In genomic region chr1:202135221-202135721, GRCh38 we compare ENCODE assay signal across 9 cellular contexts. TPM values are rescaled to one million over a fixed set of nuclear protein-coding genes. Genes with fewer than 3 reads are reported as not detected.
DNase-seq lines count a peak whose midpoint lies in the region; ATAC-seq and TF ChIP-seq lines count a peak whose summit lies in the region.
"Had no signal": no experiment of that assay in that cellular context is flagged by ENCODE, and none has a peak within 500 bp of the region (broad histone marks: within the 10 kb centered on the region; RNA-seq: fewer than 3 reads in every experiment).

No MANE protein-coding gene starts in this region.

- H3K36me3 ChIP-seq in tibial nerve = peaks cover 3 to 75% (median 15%) of the 10 kb centered on the region in 3 donors

- DNase-seq in NCI-H524 (lab: John Stamatoyannopoulos, UW) = peak; percentile 56 to 64
- DNase-seq in NCI-H524 treated with DMSO at 0.1 percent for 48 hours (lab: John Stamatoyannopoulos, UW) = no peak
- peak; percentile 86 for DNase-seq in HPDE6-E6E7 (ENCODE audit: extremely low spot score)
- peak; percentile 39 for DNase-seq in NCI-H82 treated with DMSO at 0.1 percent for 48 hours (lab: John Stamatoyannopoulos, UW; ENCODE audit: unreplicated experiment)
- DNase-seq in activated CD8-positive, alpha-beta memory T cell treated with anti-CD3 and anti-CD28 coated beads, Interleukin-2, amount 10 ng/mL, durations not matched to agents 7 days and 5 days = peak; percentile 64
- DNase-seq in erythroblast (lab: John Stamatoyannopoulos, UW) = peak; percentile 62 to 80
- DNase-seq in mucosa of gallbladder (ENCODE audit: low spot score) = peak; percentile 59
- peak in 1 of 2 donors; percentile 26 for DNase-seq in tibial nerve (ENCODE audit: low spot score in 2 of 2)

- H3K4me3 Mint-ChIP-seq in activated CD8-positive, alpha-beta memory T cell treated with anti-CD3 and anti-CD28 coated beads, Interleukin-2, amount 10 ng/mL, durations not matched to agents 7 days and 5 days = no peak overlapping the region

- no peaks in the 10 kb centered on the region for H3K27me3 Mint-ChIP-seq in activated CD8-positive, alpha-beta memory T cell treated with anti-CD3 and anti-CD28 coated beads, Interleukin-2, amount 10 ng/mL, durations not matched to agents 7 days and 5 days

- no peak overlapping the region for H3K4me3 ChIP-seq in tibial nerve
- H3K4me3 ChIP-seq: BLaER1 had no signal

- H3K27ac Mint-ChIP-seq in activated CD8-positive, alpha-beta memory T cell treated with anti-CD3 and anti-CD28 coated beads, Interleukin-2, amount 10 ng/mL, durations not matched to agents 7 days and 5 days = no peak overlapping the region

- peaks cover 4% of the 10 kb centered on the region for H3K4me1 Mint-ChIP-seq in activated CD8-positive, alpha-beta memory T cell treated with anti-CD3 and anti-CD28 coated beads, Interleukin-2, amount 10 ng/mL, durations not matched to agents 7 days and 5 days

- peaks cover 6% of the 10 kb centered on the region for H3K36me3 Mint-ChIP-seq in activated CD8-positive, alpha-beta memory T cell treated with anti-CD3 and anti-CD28 coated beads, Interleukin-2, amount 10 ng/mL, durations not matched to agents 7 days and 5 days

- 34 to 37% methylated on average over 15 of the region's 15 CpGs for WGBS in tibial nerve, 2 donors

- TF ChIP-seq EP300 in tibial nerve (IDR thresholded peaks at IDR 0.05) = peak in 1 of 2 donors; percentile 11

- H3K4me1 ChIP-seq in tibial nerve = peaks cover 2 to 66% (median 43%) of the 10 kb centered on the region in 4 donors

- TF ChIP-seq POLR2A in erythroblast (IDR thresholded peaks at IDR 0.05; ENCODE audit: low read length) = no peak
- TF ChIP-seq POLR2A in tibial nerve (IDR thresholded peaks at IDR 0.05) = no peak

- TF ChIP-seq CTCF in tibial nerve (IDR thresholded peaks at IDR 0.05) = peak; percentile 76 to 93 (median 88)

- ATAC-seq in activated CD8-positive, alpha-beta memory T cell treated with anti-CD3 and anti-CD28 coated beads, Interleukin-2, amount 10 ng/mL, durations not matched to agents 7 days and 5 days = peak; percentile 87

- peak overlapping the region; percentile 86 to 98 (median 92) for H3K27ac ChIP-seq in tibial nerve
- H3K27ac ChIP-seq: BLaER1 had no signal

- H3K9me3 Mint-ChIP-seq in activated CD8-positive, alpha-beta memory T cell treated with anti-CD3 and anti-CD28 coated beads, Interleukin-2, amount 10 ng/mL, durations not matched to agents 7 days and 5 days (ENCODE audit: low read depth) = no peaks in the 10 kb centered on the region

- H3K27me3 ChIP-seq in tibial nerve = no peaks in the 10 kb centered on the region
- H3K27me3 ChIP-seq: BLaER1 had no signal

- CTCF ChIA-PET in activated CD8-positive, alpha-beta memory T cell treated with anti-CD3 and anti-CD28 coated beads, Interleukin-2, amount 10 ng/mL, durations not matched to agents 7 days and 5 days (lab: Charles Lee) = interaction anchor here (0.7 to 3.7 kb wide), 21 partner anchors 9 to 252 kb away, joined by 3 to 30 read pairs (median 4); partner anchors contain the start of gene ARL8A

- no peaks in the 10 kb centered on the region for H3K9me3 ChIP-seq in tibial nerve
- H3K9me3 ChIP-seq: BLaER1 had no signal

RNA-seq across cellular contexts. Expression of gene ARL8A, which starts 9.3 kb away (rescaled TPM):
- 10 to 100 TPM; 50.0 to 68.9 TPM for total RNA-seq in activated CD8-positive, alpha-beta memory T cell treated with anti-CD3 and anti-CD28 coated beads, Interleukin-2, amount 10 ng/mL, durations not matched to agents 7 days and 5 days
- total RNA-seq in mucosa of gallbladder = 89.5 TPM
- 10 to 100 TPM; 35.0 to 64.5 (median 49.3) TPM for total RNA-seq in tibial nerve

RNA-seq across cellular contexts. Expression of gene GPR37L1, which starts 12.6 kb away (rescaled TPM):
- not detected for total RNA-seq in activated CD8-positive, alpha-beta memory T cell treated with anti-CD3 and anti-CD28 coated beads, Interleukin-2, amount 10 ng/mL, durations not matched to agents 7 days and 5 days
- total RNA-seq in mucosa of gallbladder = 0.14 TPM
- total RNA-seq in tibial nerve = 10 to 100 TPM; 13.8 to 26.3 (median 24.3) TPM

RNA-seq across cellular contexts. Expression of gene PTPN7, which starts 25.1 kb away (rescaled TPM):
- total RNA-seq in activated CD8-positive, alpha-beta memory T cell treated with anti-CD3 and anti-CD28 coated beads, Interleukin-2, amount 10 ng/mL, durations not matched to agents 7 days and 5 days = 100 to 1,000 TPM; 228 to 410 TPM
- total RNA-seq in mucosa of gallbladder = 9.3 TPM
- total RNA-seq in tibial nerve = 10 to 100 TPM in 1 of 4 donors, 1 to 10 TPM in 3; 1.2 to 13.8 (median 6.8) TPM

RNA-seq across cellular contexts. Expression of gene LGR6, which starts 58.3 kb away (rescaled TPM):
- under 1 TPM in 1 of 2 experiments, not detected in 1; 0.26 TPM for total RNA-seq in activated CD8-positive, alpha-beta memory T cell treated with anti-CD3 and anti-CD28 coated beads, Interleukin-2, amount 10 ng/mL, durations not matched to agents 7 days and 5 days
- total RNA-seq in mucosa of gallbladder (60.7 TPM), tibial nerve (under 1 TPM in 1 of 4 donors, not detected in 3; 0.42 TPM)

Comparison
In these comparisons a context has a peak if more than half of its experiments do, and no peak if none do; other contexts are left out.
1. RNA of gene GPR37L1, which starts 12.6 kb away (total RNA-seq): 13.8 to 26.3 TPM in tibial nerve; 0.14 TPM in mucosa of gallbladder (single experiment) and not detected in activated CD8-positive, alpha-beta memory T cell treated with anti-CD3 and anti-CD28 coated beads, Interleukin-2, amount 10 ng/mL, durations not matched to agents 7 days and 5 days; every median in the first group is over 10 times any median in the second.
2. RNA of gene PTPN7, which starts 25.1 kb away (total RNA-seq): 228 to 410 TPM in activated CD8-positive, alpha-beta memory T cell treated with anti-CD3 and anti-CD28 coated beads, Interleukin-2, amount 10 ng/mL, durations not matched to agents 7 days and 5 days; 1.2 to 13.8 TPM in tibial nerve and 9.3 TPM in mucosa of gallbladder (single experiment); every median in the first group is over 10 times any median in the second.